1 cellular context compared by ENCODE assay signal in the genomic region with DNA sequence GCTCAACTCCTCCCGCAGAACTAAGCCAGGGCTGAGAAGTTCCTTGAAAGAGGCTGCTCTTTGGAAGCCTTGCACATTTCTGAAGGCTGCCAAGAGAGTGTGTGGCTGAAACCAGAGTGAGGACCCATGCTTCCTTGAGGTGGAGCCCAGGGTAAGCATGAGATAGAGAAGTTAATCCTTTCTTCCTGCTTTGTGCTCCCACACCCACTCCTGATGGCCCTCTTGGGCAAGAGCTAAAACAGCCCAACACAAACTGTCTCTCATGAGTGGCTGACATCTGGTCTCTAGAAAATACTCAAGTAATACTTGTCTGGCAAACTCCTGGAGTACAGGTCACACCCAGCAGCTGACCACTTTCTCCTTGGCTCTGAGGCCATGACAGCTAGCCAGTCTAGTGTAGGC.
TF ChIP-seq lines count a peak whose summit lies in the region.

No MANE protein-coding gene starts in this region.

TF ChIP-seq in HepG2, 621 proteins besides CTCF, POLR2A, EP300 and RAD21 (continued from another document):
- TF ChIP-seq ZNF292 (CRISPR knock-in tag; IDR thresholded peaks at IDR 0.05; ENCODE audit: borderline replicate concordance, low read depth): no peak
- TF ChIP-seq, protein P1, sequence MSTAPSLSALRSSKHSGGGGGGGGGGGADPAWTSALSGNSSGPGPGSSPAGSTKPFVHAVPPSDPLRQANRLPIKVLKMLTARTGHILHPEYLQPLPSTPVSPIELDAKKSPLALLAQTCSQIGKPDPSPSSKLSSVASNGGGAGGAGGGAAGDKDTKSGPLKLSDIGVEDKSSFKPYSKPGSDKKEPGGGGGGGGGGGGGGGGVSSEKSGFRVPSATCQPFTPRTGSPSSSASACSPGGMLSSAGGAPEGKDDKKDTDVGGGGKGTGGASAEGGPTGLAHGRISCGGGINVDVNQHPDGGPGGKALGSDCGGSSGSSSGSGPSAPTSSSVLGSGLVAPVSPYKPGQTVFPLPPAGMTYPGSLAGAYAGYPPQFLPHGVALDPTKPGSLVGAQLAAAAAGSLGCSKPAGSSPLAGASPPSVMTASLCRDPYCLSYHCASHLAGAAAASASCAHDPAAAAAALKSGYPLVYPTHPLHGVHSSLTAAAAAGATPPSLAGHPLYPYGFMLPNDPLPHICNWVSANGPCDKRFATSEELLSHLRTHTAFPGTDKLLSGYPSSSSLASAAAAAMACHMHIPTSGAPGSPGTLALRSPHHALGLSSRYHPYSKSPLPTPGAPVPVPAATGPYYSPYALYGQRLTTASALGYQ (CRISPR knock-in tag; IDR thresholded peaks at IDR 0.05): no peak
